ENCODE assay signal across 1 cellular context in genomic region chr18:50977037-50977760, GRCh38.
TF ChIP-seq lines count a peak whose summit lies in the region.

No MANE protein-coding gene starts in this region.

TF ChIP-seq in K562, 482 proteins besides CTCF, POLR2A, EP300 and RAD21 (continued from another document):
- no peak for TF ChIP-seq SRSF7 (optimal IDR thresholded peaks at IDR 0.05; ENCODE audit: low read depth, low read length)
- no peak for TF ChIP-seq BHLHE40 (IDR thresholded peaks at IDR 0.05; ENCODE audit: low read length)
- peak in 1 of 2 experiments; percentile 62; a peak in 1 of 3 replicates for TF ChIP-seq CBX3 (IDR thresholded peaks at IDR 0.05; ENCODE audit: borderline replicate concordance in 1 of 2, low read length in 2 of 2)
- TF ChIP-seq BCL6 (CRISPR knock-in tag; IDR thresholded peaks at IDR 0.05): no peak
- no peak for TF ChIP-seq ELF4 (CRISPR knock-in tag; IDR thresholded peaks at IDR 0.05)
- TF ChIP-seq RFX1 (IDR thresholded peaks at IDR 0.05): no peak
- TF ChIP-seq ZNF263 (CRISPR knock-in tag; IDR thresholded peaks at IDR 0.05; ENCODE audit: borderline replicate concordance): no peak
- no peak for TF ChIP-seq CHD2 (IDR thresholded peaks at IDR 0.05; ENCODE audit: low read depth, low read length)
TF ChIP-seq in K562: peak in this region for 8.
